Comparison of ENCODE assay signal across 15 cellular contexts in genomic region chr14:72965249-72965648, GRCh38. TPM values are rescaled to one million over a fixed set of nuclear protein-coding genes. Genes with fewer than 3 reads are reported as not detected.
DNase-seq lines count a peak whose midpoint lies in the region; ATAC-seq and TF ChIP-seq lines count a peak whose summit lies in the region.
"Had no signal": no experiment of that assay in that cellular context is flagged by ENCODE, and none has a peak within 500 bp of the region (broad histone marks: within the 10 kb centered on the region; RNA-seq: fewer than 3 reads in every experiment).

No MANE protein-coding gene starts in this region.

- H3K9me3 Mint-ChIP-seq in activated naive CD4-positive, alpha-beta T cell treated with anti-CD3 and anti-CD28 coated beads, Interleukin-2, amount 50 U/mL, for 72 hours: no peaks in the 10 kb centered on the region
- H3K9me3 Mint-ChIP-seq in T-helper 1 cell treated with Interleukin-12 subunit alpha and Interleukin-12 subunit beta and Interleukin-4 antibody, amounts not matched to agents 30 μg/mL and 1 μg/mL, for 36 hours: no peaks in the 10 kb centered on the region
- no peaks in the 10 kb centered on the region for H3K9me3 Mint-ChIP-seq in stimulated activated naive CD8-positive, alpha-beta T cell treated with anti-CD3 and anti-CD28 coated beads, Interleukin-15, amount 100 ng/mL, for 72 hours
- H3K9me3 Mint-ChIP-seq: activated CD4-positive, alpha-beta T cell treated with anti-CD3 and anti-CD28 coated beads, Interleukin-2, amount 10 ng/mL, durations not matched to agents 24 days and 14 days; activated naive CD4-positive, alpha-beta T cell treated with anti-CD3 and anti-CD28 coated beads, Interleukin-2, amount 10 ng/mL, durations not matched to agents 7 days and 5 days had no signal

- ATAC-seq in activated naive CD4-positive, alpha-beta T cell treated with anti-CD3 and anti-CD28 coated beads, Interleukin-2, amount 50 U/mL, for 72 hours: peak; percentile 36 to 69
- peak; percentile 49 for ATAC-seq in stimulated activated naive CD8-positive, alpha-beta T cell treated with anti-CD3 and anti-CD28 coated beads, Interleukin-15, amount 100 ng/mL, for 72 hours
- ATAC-seq in GM19395 (IDR thresholded peaks at IDR 0.05; ENCODE audit: unreplicated experiment): no peak
- ATAC-seq: heart left ventricle, lower lobe of right lung had no signal

- TF ChIP-seq CTCF in fibroblast of pulmonary artery (IDR thresholded peaks at IDR 0.05; ENCODE audit: low read length, missing control alignments): no peak

- H3K4me1 Mint-ChIP-seq in T-helper 1 cell treated with Interleukin-12 subunit alpha and Interleukin-12 subunit beta and Interleukin-4 antibody, amounts not matched to agents 30 μg/mL and 1 μg/mL, for 36 hours (ENCODE audit: low read depth): peaks cover 9% of the 10 kb centered on the region
- peaks cover 28% of the 10 kb centered on the region for H3K4me1 Mint-ChIP-seq in stimulated activated naive CD8-positive, alpha-beta T cell treated with anti-CD3 and anti-CD28 coated beads, Interleukin-15, amount 100 ng/mL, for 72 hours

- H3K36me3 Mint-ChIP-seq in activated naive CD4-positive, alpha-beta T cell treated with anti-CD3 and anti-CD28 coated beads, Interleukin-2, amount 50 U/mL, for 72 hours: peaks cover 6 to 10% of the 10 kb centered on the region in 2 donors
- peaks cover 19% of the 10 kb centered on the region for H3K36me3 Mint-ChIP-seq in T-helper 1 cell treated with Interleukin-12 subunit alpha and Interleukin-12 subunit beta and Interleukin-4 antibody, amounts not matched to agents 30 μg/mL and 1 μg/mL, for 36 hours (ENCODE audit: low read depth)

- no peak overlapping the region for H3K4me3 Mint-ChIP-seq in T-helper 1 cell treated with Interleukin-12 subunit alpha and Interleukin-12 subunit beta and Interleukin-4 antibody, amounts not matched to agents 30 μg/mL and 1 μg/mL, for 36 hours
- no peak overlapping the region for H3K4me3 Mint-ChIP-seq in stimulated activated naive CD8-positive, alpha-beta T cell treated with anti-CD3 and anti-CD28 coated beads, Interleukin-15, amount 100 ng/mL, for 72 hours
- H3K4me3 Mint-ChIP-seq: activated CD4-positive, alpha-beta T cell treated with anti-CD3 and anti-CD28 coated beads, Interleukin-2, amount 10 ng/mL, durations not matched to agents 24 days and 14 days; activated naive CD4-positive, alpha-beta T cell treated with anti-CD3 and anti-CD28 coated beads, Interleukin-2, amount 10 ng/mL, durations not matched to agents 7 days and 5 days had no signal

- peak overlapping the region; percentile 6 to 10 for H3K27ac Mint-ChIP-seq in activated naive CD4-positive, alpha-beta T cell treated with anti-CD3 and anti-CD28 coated beads, Interleukin-2, amount 50 U/mL, for 72 hours
- peak overlapping the region; percentile 5 for H3K27ac Mint-ChIP-seq in T-helper 1 cell treated with Interleukin-12 subunit alpha and Interleukin-12 subunit beta and Interleukin-4 antibody, amounts not matched to agents 30 μg/mL and 1 μg/mL, for 36 hours
- H3K27ac Mint-ChIP-seq in stimulated activated naive CD8-positive, alpha-beta T cell treated with anti-CD3 and anti-CD28 coated beads, Interleukin-15, amount 100 ng/mL, for 72 hours: peak overlapping the region in 1 of 2 donors; percentile 16
- H3K27ac Mint-ChIP-seq: activated CD4-positive, alpha-beta T cell treated with anti-CD3 and anti-CD28 coated beads, Interleukin-2, amount 10 ng/mL, durations not matched to agents 24 days and 14 days; activated naive CD4-positive, alpha-beta T cell treated with anti-CD3 and anti-CD28 coated beads, Interleukin-2, amount 10 ng/mL, durations not matched to agents 7 days and 5 days had no signal

- H3K4me3 ChIP-seq in fibroblast of pulmonary artery (replicated peaks; ENCODE audit: low read depth, low read length): no peak overlapping the region
- H3K4me3 ChIP-seq: dorsolateral prefrontal cortex, heart left ventricle, lower lobe of right lung had no signal

- H3K27me3 Mint-ChIP-seq in T-helper 1 cell treated with Interleukin-12 subunit alpha and Interleukin-12 subunit beta and Interleukin-4 antibody, amounts not matched to agents 30 μg/mL and 1 μg/mL, for 36 hours (ENCODE audit: low read depth): no peaks in the 10 kb centered on the region
- H3K27me3 Mint-ChIP-seq in stimulated activated naive CD8-positive, alpha-beta T cell treated with anti-CD3 and anti-CD28 coated beads, Interleukin-15, amount 100 ng/mL, for 72 hours: no peaks in the 10 kb centered on the region
- H3K27me3 Mint-ChIP-seq: activated CD4-positive, alpha-beta T cell treated with anti-CD3 and anti-CD28 coated beads, Interleukin-2, amount 10 ng/mL, durations not matched to agents 24 days and 14 days; activated naive CD4-positive, alpha-beta T cell treated with anti-CD3 and anti-CD28 coated beads, Interleukin-2, amount 10 ng/mL, durations not matched to agents 7 days and 5 days had no signal

- no peak for DNase-seq in activated naive CD4-positive, alpha-beta T cell treated with anti-CD3 and anti-CD28 coated beads, Interleukin-2, amount 50 U/mL, for 72 hours (ENCODE audit: low spot score in 2 of 2)
- no peak for DNase-seq in activated naive CD4-positive, alpha-beta T cell (lab: John Stamatoyannopoulos, UW)
- DNase-seq in fibroblast of pulmonary artery (ENCODE audit: low read depth): peak; percentile 40
- DNase-seq in stimulated activated naive CD8-positive, alpha-beta T cell treated with anti-CD3 and anti-CD28 coated beads, Interleukin-15, amount 100 ng/mL, for 72 hours: no peak
- no peak for DNase-seq in stimulated activated CD4-positive, alpha-beta T cell treated with anti-CD3 and anti-CD28 coated beads, Interleukin-2, amount 100 ng/mL, for 48 hours
- DNase-seq in activated CD4-positive, alpha-beta T cell treated with anti-CD3 and anti-CD28 coated beads for 1 hour: no peak
- DNase-seq: activated CD4-positive, alpha-beta T cell treated with anti-CD3 and anti-CD28 coated beads, Interleukin-2, amount 10 ng/mL, durations not matched to agents 24 days and 14 days; activated naive CD4-positive, alpha-beta T cell treated with anti-CD3 and anti-CD28 coated beads, Interleukin-2, amount 10 ng/mL, durations not matched to agents 7 days and 5 days; AML-193; dorsolateral prefrontal cortex; heart left ventricle; lower lobe of right lung; nucleus accumbens had no signal

RNA-seq across cellular contexts. Expression of gene DCAF4, which starts 39.0 kb away (rescaled TPM):
- 10 to 100 TPM; 17.7 to 20.5 TPM for total RNA-seq in activated naive CD4-positive, alpha-beta T cell treated with anti-CD3 and anti-CD28 coated beads, Interleukin-2, amount 50 U/mL, for 72 hours
